ENCODE assay signal across 13 cellular contexts in genomic region chr11:10906521-10906920, GRCh38. TPM values are rescaled to one million over a fixed set of nuclear protein-coding genes. Genes with fewer than 3 reads are reported as not detected.
DNase-seq lines count a peak whose midpoint lies in the region; ATAC-seq and TF ChIP-seq lines count a peak whose summit lies in the region.
"Had no signal": no experiment of that assay in that cellular context is flagged by ENCODE, and none has a peak within 500 bp of the region (broad histone marks: within the 10 kb centered on the region; RNA-seq: fewer than 3 reads in every experiment).

No MANE protein-coding gene starts in this region.

- H3K9me3 ChIP-seq in Panc1 (ENCODE audit: control insufficient read depth, insufficient read depth, low read depth, low read length) (no peaks in the 10 kb centered on the region; the same call in 1 of the 2 replicates), gastrocnemius medialis (no peaks in the 10 kb centered on the region)
- H3K9me3 ChIP-seq: SJSA1, spleen had no signal

- CTCF ChIA-PET in Panc1 (lab: Charles Lee), result interaction anchor here (0.7 to 1.7 kb wide), 2 partner anchors 62 to 114 kb away, joined by 3 to 5 read pairs; no protein-coding TSS in a partner anchor

- H3K27ac ChIP-seq in Panc1 (ENCODE audit: low read length) (peak overlapping the region; percentile 75), gastrocnemius medialis (peak overlapping the region in 2 of 4 donors; percentile 9 to 51)
- H3K27ac ChIP-seq: SJSA1 had no signal

- TF ChIP-seq CTCF in Panc1 (IDR thresholded peaks at IDR 0.05), result no peak
- TF ChIP-seq CTCF in fibroblast of mammary gland (conservative IDR thresholded peaks at IDR 0.05; ENCODE audit: control insufficient read depth, insufficient read depth, low read depth, low read length), result peak; percentile 22
- peak in 3 of 5 experiments; percentile 4 to 45 (median 28) for TF ChIP-seq CTCF in gastrocnemius medialis (IDR thresholded peaks at IDR 0.05 in 4 of 5, conservative IDR thresholded peaks at IDR 0.05 in 1 of 5)

- TF ChIP-seq POLR2A in gastrocnemius medialis (IDR thresholded peaks at IDR 0.05), result no peak

- intact Hi-C loops in Panc1 (cut with micrococcal nuclease; ENCODE audit: unreplicated experiment), result no loop called here
- intact Hi-C loops in gastrocnemius medialis (cut with DNase I; ENCODE audit: low total_unique reads), result loop anchor here (1.0 to 10.0 kb wide), 2 partner anchors 114 to 238 kb away; no protein-coding TSS in a partner anchor

- POLR2A ChIA-PET in Panc1 (lab: Charles Lee), result interaction anchor here (0.8 kb wide), 1 partner anchor 24 kb away, joined by 4 read pairs; no protein-coding TSS in a partner anchor

- ATAC-seq in Panc1 (peak; percentile 65), gastrocnemius medialis (peak; percentile 51 to 75), GM19328 (IDR thresholded peaks at IDR 0.05; ENCODE audit: unreplicated experiment) (no peak)

- H3K27me3 ChIP-seq in Panc1 (ENCODE audit: control insufficient read depth, insufficient read depth, low read length), result no peaks in the 10 kb centered on the region
- no peaks in the 10 kb centered on the region for H3K27me3 ChIP-seq in gastrocnemius medialis
- H3K27me3 ChIP-seq: SJSA1, spleen had no signal

- BruUV-seq in Panc1 (replicated peaks; lab: Mats Ljungman, UMichigan), result no TSS peak

- H3K4me3 ChIP-seq in Panc1 (ENCODE audit: low read depth in 2 of 2, low read length in 2 of 2) (no peak overlapping the region), fibroblast of mammary gland (ENCODE audit: control insufficient read depth, low read depth, low read length) (no peak overlapping the region), gastrocnemius medialis (no peak overlapping the region)
- H3K4me3 ChIP-seq: SJSA1, spleen had no signal

- in situ Hi-C loops in Panc1 (cut with HindIII; ENCODE audit: low pct_unique_long_range_greater_than_20kb, low sequenced_read_pairs) (no loop called here), gastrocnemius medialis (cut with MboI; ENCODE audit: low sequenced_read_pairs in 4 of 4) (no loop called here)

- H3K36me3 ChIP-seq in Panc1 (ENCODE audit: control insufficient read depth, insufficient read depth, low read length), result no peaks in the 10 kb centered on the region
- H3K36me3 ChIP-seq in gastrocnemius medialis, result no peaks in the 10 kb centered on the region
- H3K36me3 ChIP-seq: SJSA1, spleen had no signal

- peak; percentile 5 for DNase-seq in NCI-H146 (lab: John Stamatoyannopoulos, UW)
- no peak for DNase-seq in NCI-H146 treated with DMSO at 0.1 percent for 48 hours (lab: John Stamatoyannopoulos, UW; ENCODE audit: unreplicated experiment)
- no peak for DNase-seq in Panc1 (ENCODE audit: low read depth, low spot score)
- peak; percentile 71 for DNase-seq in fibroblast of mammary gland (ENCODE audit: low read depth)
- no peak for DNase-seq in gastrocnemius medialis
- no peak for DNase-seq in activated CD4-positive, CD25-positive, alpha-beta regulatory T cell (lab: John Stamatoyannopoulos, UW)
- DNase-seq in activated gamma-delta T cell (lab: John Stamatoyannopoulos, UW), result no peak
- DNase-seq: activated CD8-positive, alpha-beta memory T cell treated with anti-CD3 and anti-CD28 coated beads for 24 hours; aorta; NCI-H1436; spleen had no signal

- H3K4me1 ChIP-seq in Panc1 (ENCODE audit: control insufficient read depth, insufficient read depth, low read length) (peaks cover 20% of the 10 kb centered on the region), gastrocnemius medialis (peaks cover 12 to 17% of the 10 kb centered on the region in 2 donors)

RNA-seq across cellular contexts. Expression of gene ZBED5, which starts 48.7 kb away (rescaled TPM):
- total RNA-seq in Panc1 (2021; ENCODE audit: unreplicated experiment) (114 TPM), gastrocnemius medialis (10 to 100 TPM; 11.3 to 36.3 (median 18.5) TPM)
- 59.1 TPM for polyA plus RNA-seq in Panc1 (2012; ENCODE audit: insufficient read length)

Comparison
In these comparisons a context has a peak if more than half of its experiments do, and no peak if none do; other contexts are left out.
1. DNase-seq: peak in NCI-H146 (single experiment) and fibroblast of mammary gland (single experiment); none in NCI-H146 treated with DMSO at 0.1 percent for 48 hours (single experiment), Panc1 (single experiment), gastrocnemius medialis (0 of 2), activated CD4-positive, CD25-positive, alpha-beta regulatory T cell (0 of 4) and activated gamma-delta T cell (single experiment).